ENCODE assay signal across 28 cellular contexts in genomic region chr6:168383062-168383854, GRCh38. TPM values are rescaled to one million over a fixed set of nuclear protein-coding genes. Genes with fewer than 3 reads are reported as not detected.
"Had no signal": no experiment of that assay in that cellular context is flagged by ENCODE, and none has a peak within 500 bp of the region (broad histone marks: within the 10 kb centered on the region; RNA-seq: fewer than 3 reads in every experiment).

No MANE protein-coding gene starts in this region.

- ATAC-seq: activated CD4-positive, CD25-positive, alpha-beta regulatory T cell treated with anti-CD3 and anti-CD28 coated beads, Interleukin-2, amount 50 U/mL, for 24 hours; stimulated activated naive B cell treated with anti-CD40 and anti-IgM and Interleukin-4, amounts not matched to agents 10 μg/mL and 1 μg/mL and 100 μg/mL, for 72 hours had no signal

- H3K27me3 ChIP-seq: breast epithelium, esophagus squamous epithelium, neutrophil, ovary, sigmoid colon, stomach, thyroid gland had no signal

- H3K27ac ChIP-seq: esophagus squamous epithelium, neutrophil, ovary, prostate gland, thyroid gland, VCaP had no signal

- H3K9me3 ChIP-seq: breast epithelium, esophagus squamous epithelium, ovary, prostate gland, sigmoid colon, stomach, thyroid gland had no signal

- FAIRE-seq: colon, small intestine, TTC549 had no signal

- H3K4me1 ChIP-seq: left lung, prostate gland had no signal

- DNase-seq: activated CD4-positive, alpha-beta T cell treated with anti-CD3 and anti-CD28 coated beads for 48 hours; activated CD4-positive, alpha-beta T cell treated with anti-CD3 and anti-CD28 coated beads, Interleukin-2, amount 50 U/mL, for 48 hours; activated CD8-positive, alpha-beta memory T cell treated with anti-CD3 and anti-CD28 coated beads for 24 hours; activated gamma-delta T cell; activated naive CD4-positive, alpha-beta T cell treated with anti-CD3 and anti-CD28 coated beads, Interleukin-2, amount 50 U/mL, for 16 hours; dermis blood vessel endothelial cell; effector CD4-positive, alpha-beta T cell; esophagus squamous epithelium; foreskin melanocyte; retina; small intestine; stimulated activated CD4-positive, alpha-beta T cell treated with anti-CD3 and anti-CD28 coated beads, Interleukin-2, amount 100 ng/mL, for 24 hours; stimulated activated naive B cell treated with anti-CD40 and anti-IgM and Interleukin-4, amounts not matched to agents 10 μg/mL and 1 μg/mL and 100 μg/mL, for 72 hours; stomach; T-helper 9 cell; thyroid gland had no signal

- H3K4me3 ChIP-seq: esophagus squamous epithelium, left lung, lung, ovary, prostate gland, sigmoid colon, stomach, thyroid gland had no signal

- H3K36me3 ChIP-seq: breast epithelium, esophagus squamous epithelium, left lung, neutrophil, ovary, prostate gland, sigmoid colon, stomach, thyroid gland had no signal

RNA-seq across cellular contexts. Expression of gene SMOC2, which starts 57.7 kb away (rescaled TPM):
- total RNA-seq: dermis blood vessel endothelial cell, glomerular endothelial cell had no signal
